Comparison of ENCODE assay signal across 23 cellular contexts in genomic region chrX:132393992-132394391, GRCh38.
"Had no signal": no experiment of that assay in that cellular context is flagged by ENCODE, and none has a peak within 500 bp of the region (broad histone marks: within the 10 kb centered on the region; RNA-seq: fewer than 3 reads in every experiment).

No MANE protein-coding gene starts in this region.

- H3K4me3 ChIP-seq: gastrocnemius medialis, heart right ventricle, mucosa of descending colon, ovary, spleen, tibial artery, uterus had no signal

- H3K27me3 ChIP-seq: gastrocnemius medialis, heart right ventricle, ovary, spleen, tibial artery, uterus had no signal

- H3K4me3 Mint-ChIP-seq: activated CD4-positive, alpha-beta memory T cell treated with anti-CD3 and anti-CD28 coated beads for 36 hours; activated T-helper 1 cell treated with anti-CD3 and anti-CD28 coated beads, Interleukin-12 subunit alpha, Interleukin-12 subunit beta, Interleukin-2, Interleukin-4 antibody, amounts not matched to agents 30 ng/mL and 10 ng/mL and 1 ng/mL, durations not matched to agents 14 hours and 24 hours and 36 hours; naive thymus-derived CD4-positive, alpha-beta T cell; T-helper 2 cell treated with Interferon-gamma antibody and Interleukin-4, amounts not matched to agents 5 μg/mL and 100 μg/mL, for 36 hours had no signal

- ATAC-seq: activated naive CD4-positive, alpha-beta T cell treated with anti-CD3 and anti-CD28 coated beads, Interleukin-2, amount 50 U/mL, for 72 hours; gastrocnemius medialis; mucosa of descending colon; naive thymus-derived CD4-positive, alpha-beta T cell; sciatic nerve had no signal

- H3K27ac Mint-ChIP-seq: activated CD4-positive, alpha-beta memory T cell treated with anti-CD3 and anti-CD28 coated beads for 36 hours; activated naive CD4-positive, alpha-beta T cell treated with anti-CD3 and anti-CD28 coated beads, Interleukin-2, amount 50 U/mL, for 72 hours; activated T-helper 1 cell treated with anti-CD3 and anti-CD28 coated beads, Interleukin-12 subunit alpha, Interleukin-12 subunit beta, Interleukin-2, Interleukin-4 antibody, amounts not matched to agents 30 ng/mL and 10 ng/mL and 1 ng/mL, durations not matched to agents 14 hours and 24 hours and 36 hours; T-helper 2 cell treated with Interferon-gamma antibody and Interleukin-4, amounts not matched to agents 5 μg/mL and 100 μg/mL, for 36 hours had no signal

- H3K9me3 ChIP-seq: gastrocnemius medialis, heart right ventricle, mucosa of descending colon, ovary, spleen, tibial artery, uterus had no signal

- H3K9me3 Mint-ChIP-seq: activated CD4-positive, alpha-beta memory T cell treated with anti-CD3 and anti-CD28 coated beads for 36 hours; activated naive CD4-positive, alpha-beta T cell treated with anti-CD3 and anti-CD28 coated beads, Interleukin-2, amount 50 U/mL, for 72 hours; activated T-helper 1 cell treated with anti-CD3 and anti-CD28 coated beads, Interleukin-12 subunit alpha, Interleukin-12 subunit beta, Interleukin-2, Interleukin-4 antibody, amounts not matched to agents 30 ng/mL and 10 ng/mL and 1 ng/mL, durations not matched to agents 14 hours and 24 hours and 36 hours; naive thymus-derived CD4-positive, alpha-beta T cell; T-helper 2 cell treated with Interferon-gamma antibody and Interleukin-4, amounts not matched to agents 5 μg/mL and 100 μg/mL, for 36 hours had no signal

- H3K27ac ChIP-seq: gastrocnemius medialis, heart right ventricle, ovary, spleen, tibial artery, uterus had no signal

- H3K36me3 Mint-ChIP-seq: activated CD4-positive, alpha-beta memory T cell treated with anti-CD3 and anti-CD28 coated beads for 36 hours; activated naive CD4-positive, alpha-beta T cell treated with anti-CD3 and anti-CD28 coated beads, Interleukin-2, amount 50 U/mL, for 72 hours had no signal

- DNase-seq: activated CD4-positive, alpha-beta memory T cell treated with anti-CD3 and anti-CD28 coated beads for 36 hours; activated CD4-positive, alpha-beta T cell treated with anti-CD3 and anti-CD28 coated beads for 4 hours; activated gamma-delta T cell treated with Interleukin-2 at 50 U/mL for 16 hours; activated T-cell treated with anti-CD3 and anti-CD28 coated beads for 4 hours; amniotic stem cell; dermis blood vessel endothelial cell; effector memory CD4-positive, alpha-beta T cell; gastrocnemius medialis; heart right ventricle; mesenchymal stem cell; mucosa of descending colon; naive thymus-derived CD4-positive, alpha-beta T cell; ovary; spleen; stimulated activated naive CD4-positive, alpha-beta T cell; tibial artery; uterus had no signal

- FAIRE-seq: endothelial cell of umbilical vein, TTC549 had no signal

- H3K27me3 Mint-ChIP-seq: activated CD4-positive, alpha-beta memory T cell treated with anti-CD3 and anti-CD28 coated beads for 36 hours; naive thymus-derived CD4-positive, alpha-beta T cell had no signal

- H3K36me3 ChIP-seq: gastrocnemius medialis, heart right ventricle, ovary, tibial artery, uterus had no signal

- H3K4me1 ChIP-seq: gastrocnemius medialis, spleen, tibial artery, uterus had no signal
